8 cellular contexts compared by ENCODE assay signal in genomic region chr15:66789029-66790025, GRCh38.
DNase-seq lines count a peak whose midpoint lies in the region; ATAC-seq, FAIRE-seq and TF ChIP-seq lines count a peak whose summit lies in the region.

No MANE protein-coding gene starts in this region.

- ATAC-seq in HG03196 (IDR thresholded peaks at IDR 0.05; ENCODE audit: unreplicated experiment) (no peak), GM21528 (IDR thresholded peaks at IDR 0.05; ENCODE audit: low FRiP score, unreplicated experiment) (no peak)

- no peaks in the 10 kb centered on the region for H3K36me3 ChIP-seq in Loucy (ENCODE audit: insufficient read depth, low read length)

- H3K4me3 ChIP-seq in Loucy (ENCODE audit: low read length, poor library complexity, severe bottlenecking) (no peak overlapping the region), cardiac fibroblast (replicated peaks in 1 of 2; ENCODE audit: low read depth in 2 of 2, low read length in 2 of 2) (no peak overlapping the region)

- H3K4me2 ChIP-seq in Loucy (ENCODE audit: low read depth, low read length, poor library complexity, severe bottlenecking): no peak overlapping the region

- TF ChIP-seq POLR2A in GM12892 (IDR thresholded peaks at IDR 0.05; ENCODE audit: low read depth, low read length): no peak

- H3K4me1 ChIP-seq in Loucy (ENCODE audit: insufficient read depth, low read length, poor library complexity, severe bottlenecking): no peaks in the 10 kb centered on the region

- H3K9me3 ChIP-seq in Loucy (ENCODE audit: insufficient read depth, low read depth, low read length): no peaks in the 10 kb centered on the region

- no peaks in the 10 kb centered on the region for H3K79me2 ChIP-seq in Loucy (ENCODE audit: insufficient read depth, low read length)

- H3K27me3 ChIP-seq in Loucy (ENCODE audit: insufficient read depth, low read length, poor library complexity, severe bottlenecking): no peaks in the 10 kb centered on the region

- no peaks in the 10 kb centered on the region for H3F3A ChIP-seq in Loucy (ENCODE audit: low read depth)

- DNase-seq in CMK (ENCODE audit: low read depth) (peak; percentile 45), cardiac fibroblast (ENCODE audit: low read depth in 2 of 2) (peak; percentile 74 to 89), lung microvascular endothelial cell (ENCODE audit: low read depth in 2 of 2) (peak; percentile 70 to 74), NCI-H2029 (lab: John Stamatoyannopoulos, UW) (no peak), GM12892 (ENCODE audit: insufficient read length) (no peak)

- no peaks in the 10 kb centered on the region for H4K20me1 ChIP-seq in Loucy (ENCODE audit: insufficient read depth, low read length, poor library complexity, severe bottlenecking)

- H3K9me2 ChIP-seq in Loucy (replicated peaks; ENCODE audit: low read depth, low read length): no peaks in the 10 kb centered on the region

- H2AFZ ChIP-seq in Loucy (ENCODE audit: low read length): no peak overlapping the region

- no peak for FAIRE-seq in GM12892 (lab: Jason Lieb, UNC)

- TF ChIP-seq CTCF in Loucy (conservative IDR thresholded peaks at IDR 0.05; ENCODE audit: low read length): peak; percentile 62
- peak; percentile 76 for TF ChIP-seq CTCF in cardiac fibroblast (IDR thresholded peaks at IDR 0.05; ENCODE audit: low read depth, low read length)

- no peak overlapping the region for H3K9ac ChIP-seq in Loucy (ENCODE audit: low read depth, low read length, poor library complexity, severe bottlenecking)

Comparison
In these comparisons a context has a peak if more than half of its experiments do, and no peak if none do; other contexts are left out.
1. DNase-seq: peak in CMK (single experiment), cardiac fibroblast (2 of 2) and lung microvascular endothelial cell (2 of 2); none in NCI-H2029 (single experiment) and GM12892 (single experiment).